In genomic region chr11:20964985-20965384, GRCh38 we compare ENCODE assay signal across 22 cellular contexts.
DNase-seq lines count a peak whose midpoint lies in the region; ATAC-seq and TF ChIP-seq lines count a peak whose summit lies in the region.
"Had no signal": no experiment of that assay in that cellular context is flagged by ENCODE, and none has a peak within 500 bp of the region (broad histone marks: within the 10 kb centered on the region; RNA-seq: fewer than 3 reads in every experiment).

No MANE protein-coding gene starts in this region.

- CTCF ChIA-PET in MCF 10A (lab: Yijun Ruan, JAX), result no interaction called here

- no peaks in the 10 kb centered on the region for H3K27me3 ChIP-seq in iPS-20b (ENCODE audit: insufficient read depth, low read length)
- H3K27me3 ChIP-seq: Peyer's patch had no signal

- no peak overlapping the region for H3K27ac Mint-ChIP-seq in MCF 10A (ENCODE audit: low read depth, unreplicated experiment)
- H3K27ac Mint-ChIP-seq: H9 had no signal

- H3K36me3 ChIP-seq in iPS-20b (ENCODE audit: insufficient read depth, low read depth, low read length), result no peaks in the 10 kb centered on the region
- H3K36me3 ChIP-seq: Peyer's patch had no signal

- H3K27ac ChIP-seq in iPS-20b (ENCODE audit: low read length), result peak overlapping the region; percentile 47
- H3K27ac ChIP-seq: C4-2B, Peyer's patch, SK-N-MC had no signal

- no peaks in the 10 kb centered on the region for H3K27me3 Mint-ChIP-seq in MCF 10A (ENCODE audit: insufficient read depth, unreplicated experiment)

- H3K9me3 ChIP-seq in iPS-20b (ENCODE audit: insufficient read depth, low read depth, low read length), result no peaks in the 10 kb centered on the region
- H3K9me3 ChIP-seq: Peyer's patch had no signal

- peaks cover 29% of the 10 kb centered on the region for H3K9me3 Mint-ChIP-seq in MCF 10A (ENCODE audit: unreplicated experiment)
- H3K9me3 Mint-ChIP-seq: H9 had no signal

- peaks cover 6% of the 10 kb centered on the region; the same call in 1 of the 2 replicates for H3K4me1 ChIP-seq in iPS-20b (ENCODE audit: insufficient read depth, low read length)
- H3K4me1 ChIP-seq: Peyer's patch had no signal

- intact Hi-C loops in MCF 10A (cut with micrococcal nuclease), result no loop called here

- no peak overlapping the region for H3K4me3 ChIP-seq in iPS-20b (ENCODE audit: low read length)
- H3K4me3 ChIP-seq: Peyer's patch, SK-N-MC had no signal

- no peak overlapping the region for H3K4me3 Mint-ChIP-seq in MCF 10A (ENCODE audit: unreplicated experiment)
- H3K4me3 Mint-ChIP-seq: H9 had no signal

- peak; percentile 16 for DNase-seq in DMS79 treated with DMSO at 0.1 percent for 48 hours (lab: John Stamatoyannopoulos, UW)
- peak; percentile 66 for DNase-seq in RPMI7951 (ENCODE audit: low read depth)
- DNase-seq in MCF 10A (ENCODE audit: unreplicated experiment), result peak; percentile 1
- DNase-seq in SIG-M5 (lab: John Stamatoyannopoulos, UW), result no peak
- no peak for DNase-seq in COLO668 (lab: John Stamatoyannopoulos, UW; ENCODE audit: unreplicated experiment)
- DNase-seq in AML-193 (lab: John Stamatoyannopoulos, UW), result no peak
- DNase-seq: DND-41; H9; Kasumi-1; MV-4-11; NCI-H1436; NCI-H2029; NCI-H345; NCI-H526 treated with DMSO at 0.1 percent for 48 hours; NK-92 treated with Interleukin-12 subunit alpha and Interleukin-12 subunit beta, amount 100 ng/mL, for 24 hours; Peyer's patch; T-helper 1 cell had no signal

- H3K36me3 Mint-ChIP-seq in MCF 10A (ENCODE audit: insufficient read depth, unreplicated experiment), result no peaks in the 10 kb centered on the region

- H3K4me1 Mint-ChIP-seq in MCF 10A (ENCODE audit: insufficient read depth, unreplicated experiment), result no peaks in the 10 kb centered on the region

- no peak overlapping the region for H3K9ac ChIP-seq in iPS-20b (ENCODE audit: low read depth, low read length)

- BruUV-seq in MCF 10A (replicated peaks; lab: Mats Ljungman, UMichigan), result no TSS peak

- ATAC-seq in HG03342 (IDR thresholded peaks at IDR 0.05; ENCODE audit: unreplicated experiment), result no peak
- ATAC-seq: Right ventricle myocardium inferior had no signal

- TF ChIP-seq CTCF in MCF 10A (IDR thresholded peaks at IDR 0.05; ENCODE audit: unreplicated experiment), result no peak

- POLR2A ChIA-PET in MCF 10A (lab: Yijun Ruan, JAX), result no interaction called here

Comparison
In these comparisons a context has a peak if more than half of its experiments do, and no peak if none do; other contexts are left out.
1. DNase-seq: peak in DMS79 treated with DMSO at 0.1 percent for 48 hours (single experiment), RPMI7951 (single experiment) and MCF 10A (single experiment); none in SIG-M5 (single experiment), COLO668 (single experiment) and AML-193 (0 of 2).